Comparison of ENCODE assay signal across 18 cellular contexts in genomic region chr5:72412283-72413055, GRCh38.
A peak's percentile ranks its signal among the peaks of the same experiment; 100 is the strongest.
DNase-seq lines count a peak whose midpoint lies in the region; ATAC-seq and TF ChIP-seq lines count a peak whose summit lies in the region.
"Had no signal": no experiment of that assay in that cellular context is flagged by ENCODE, and none has a peak within 500 bp of the region (broad histone marks: within the 10 kb centered on the region; RNA-seq: fewer than 3 reads in every experiment).

No MANE protein-coding gene starts in this region.

- no peak overlapping the region for H3K27ac Mint-ChIP-seq in naive thymus-derived CD8-positive, alpha-beta T cell
- H3K27ac Mint-ChIP-seq: activated CD4-positive, alpha-beta memory T cell treated with anti-CD3 and anti-CD28 coated beads, Interleukin-2, amount 10 ng/mL, durations not matched to agents 7 days and 5 days; stimulated activated memory B cell treated with anti-CD40 and anti-IgM and Interleukin-4, amounts not matched to agents 10 μg/mL and 1 μg/mL and 100 μg/mL, for 72 hours had no signal

- no peaks in the 10 kb centered on the region for H3K9me3 Mint-ChIP-seq in naive thymus-derived CD8-positive, alpha-beta T cell
- H3K9me3 Mint-ChIP-seq: activated CD4-positive, alpha-beta memory T cell treated with anti-CD3 and anti-CD28 coated beads, Interleukin-2, amount 10 ng/mL, durations not matched to agents 7 days and 5 days; stimulated activated memory B cell treated with anti-CD40 and anti-IgM and Interleukin-4, amounts not matched to agents 10 μg/mL and 1 μg/mL and 100 μg/mL, for 72 hours had no signal

- no peak overlapping the region for H3K4me3 ChIP-seq in HFF-Myc (replicated peaks; ENCODE audit: low read depth, low read length)
- H3K4me3 ChIP-seq in astrocyte of the spinal cord (ENCODE audit: low read depth, low read length): no peak overlapping the region
- H3K4me3 ChIP-seq: dorsolateral prefrontal cortex, lung, sigmoid colon had no signal

- peaks cover 0 to 7% (median 1%) of the 10 kb centered on the region in 5 donors for H3K27me3 Mint-ChIP-seq in naive thymus-derived CD8-positive, alpha-beta T cell
- H3K27me3 Mint-ChIP-seq: stimulated activated memory B cell treated with anti-CD40 and anti-IgM and Interleukin-4, amounts not matched to agents 10 μg/mL and 1 μg/mL and 100 μg/mL, for 72 hours had no signal

- in situ Hi-C loops in astrocyte of the spinal cord (cut with HindIII; ENCODE audit: low sequenced_read_pairs): no loop called here

- no peak overlapping the region for H3K4me3 Mint-ChIP-seq in naive thymus-derived CD8-positive, alpha-beta T cell
- H3K4me3 Mint-ChIP-seq: activated CD4-positive, alpha-beta memory T cell treated with anti-CD3 and anti-CD28 coated beads, Interleukin-2, amount 10 ng/mL, durations not matched to agents 7 days and 5 days; stimulated activated memory B cell treated with anti-CD40 and anti-IgM and Interleukin-4, amounts not matched to agents 10 μg/mL and 1 μg/mL and 100 μg/mL, for 72 hours had no signal

- no peak for ATAC-seq in naive thymus-derived CD8-positive, alpha-beta T cell
- ATAC-seq in HG02981 (IDR thresholded peaks at IDR 0.05; ENCODE audit: unreplicated experiment): no peak
- ATAC-seq in GM18502 (IDR thresholded peaks at IDR 0.05; ENCODE audit: poor library complexity, unreplicated experiment): no peak
- ATAC-seq: stimulated activated memory B cell treated with anti-CD40 and anti-IgM and Interleukin-4, amounts not matched to agents 10 μg/mL and 1 μg/mL and 100 μg/mL, for 72 hours had no signal

- no peaks in the 10 kb centered on the region for H3K36me3 Mint-ChIP-seq in naive thymus-derived CD8-positive, alpha-beta T cell
- H3K36me3 Mint-ChIP-seq: stimulated activated memory B cell treated with anti-CD40 and anti-IgM and Interleukin-4, amounts not matched to agents 10 μg/mL and 1 μg/mL and 100 μg/mL, for 72 hours had no signal

- TF ChIP-seq CTCF in HFF-Myc (IDR thresholded peaks at IDR 0.05; ENCODE audit: low read depth, low read length, missing control alignments) (peak; percentile 19), astrocyte of the spinal cord (IDR thresholded peaks at IDR 0.05; ENCODE audit: low read depth, low read length) (peak; percentile 35)

- peak; percentile 73 for DNase-seq in AG08395 (ENCODE audit: low spot score)
- no peak for DNase-seq in HFF-Myc (ENCODE audit: extremely low read depth, low read depth)
- DNase-seq in astrocyte of the spinal cord (ENCODE audit: low read depth, low spot score): peak; percentile 58
- peak; percentile 18 for DNase-seq in kidney glomerular epithelial cell (lab: John Stamatoyannopoulos, UW)
- DNase-seq in naive thymus-derived CD8-positive, alpha-beta T cell: no peak
- DNase-seq in HuH-7.5 (ENCODE audit: low spot score): no peak
- DNase-seq: activated CD4-positive, alpha-beta memory T cell treated with anti-CD3 and anti-CD28 coated beads, Interleukin-2, amount 10 ng/mL, durations not matched to agents 7 days and 5 days; AML-193; amygdala; dorsolateral prefrontal cortex; foreskin melanocyte; Right ventricle myocardium superior; sigmoid colon; T-helper 9 cell had no signal

- H3K4me1 Mint-ChIP-seq in naive thymus-derived CD8-positive, alpha-beta T cell: no peaks in the 10 kb centered on the region
- H3K4me1 Mint-ChIP-seq: activated CD4-positive, alpha-beta memory T cell treated with anti-CD3 and anti-CD28 coated beads, Interleukin-2, amount 10 ng/mL, durations not matched to agents 7 days and 5 days; stimulated activated memory B cell treated with anti-CD40 and anti-IgM and Interleukin-4, amounts not matched to agents 10 μg/mL and 1 μg/mL and 100 μg/mL, for 72 hours had no signal

- POLR2A ChIA-PET in naive thymus-derived CD8-positive, alpha-beta T cell (lab: Charles Lee): no interaction called here

Comparison
In these comparisons a context has a peak if more than half of its experiments do, and no peak if none do; other contexts are left out.
1. DNase-seq: peak in AG08395 (single experiment), astrocyte of the spinal cord (single experiment) and kidney glomerular epithelial cell (single experiment); none in HFF-Myc (single experiment), naive thymus-derived CD8-positive, alpha-beta T cell (0 of 10) and HuH-7.5 (single experiment).